ENCODE assay signal across 1 cellular context in the genomic region with DNA sequence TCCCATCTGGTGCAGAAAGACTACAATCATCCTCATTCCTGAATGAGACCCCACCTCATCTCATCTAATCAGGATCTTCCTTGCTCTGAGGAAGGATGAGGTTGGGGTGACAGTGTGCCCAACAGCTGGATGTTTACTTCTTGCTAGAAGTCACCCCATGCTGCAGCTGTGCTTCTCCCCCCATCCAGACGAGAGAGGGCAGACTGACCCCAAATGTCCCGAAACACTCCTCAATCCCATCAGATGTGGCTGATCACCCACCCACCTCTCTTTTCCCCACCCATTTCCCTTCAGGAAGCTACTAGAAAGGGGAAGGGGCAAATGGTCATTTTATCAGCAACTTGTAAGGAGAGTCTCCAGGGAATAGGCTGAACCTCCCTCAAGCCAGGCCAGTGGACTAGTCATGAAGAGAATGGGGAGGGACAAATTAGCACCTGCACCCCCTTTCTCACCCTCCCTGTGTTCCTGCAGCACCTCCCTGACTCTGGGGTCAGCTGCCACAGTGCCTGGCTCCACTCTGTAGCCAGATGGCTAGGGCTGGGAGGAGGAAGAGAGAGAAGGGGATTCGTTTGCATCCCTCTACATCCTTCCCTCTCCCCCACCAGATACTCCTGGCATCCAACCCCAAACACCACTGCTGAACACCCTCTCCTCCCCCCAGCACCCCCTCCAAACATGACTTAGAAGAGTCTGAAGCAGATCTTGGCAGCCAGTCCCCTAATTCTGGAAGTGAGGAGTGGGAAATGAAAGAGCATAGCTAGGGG.
TF ChIP-seq lines count a peak whose summit lies in the region.

No MANE protein-coding gene starts in this region.

TF ChIP-seq in HepG2, 621 proteins besides CTCF, POLR2A, EP300 and RAD21:
- TF ChIP-seq, protein P1, sequence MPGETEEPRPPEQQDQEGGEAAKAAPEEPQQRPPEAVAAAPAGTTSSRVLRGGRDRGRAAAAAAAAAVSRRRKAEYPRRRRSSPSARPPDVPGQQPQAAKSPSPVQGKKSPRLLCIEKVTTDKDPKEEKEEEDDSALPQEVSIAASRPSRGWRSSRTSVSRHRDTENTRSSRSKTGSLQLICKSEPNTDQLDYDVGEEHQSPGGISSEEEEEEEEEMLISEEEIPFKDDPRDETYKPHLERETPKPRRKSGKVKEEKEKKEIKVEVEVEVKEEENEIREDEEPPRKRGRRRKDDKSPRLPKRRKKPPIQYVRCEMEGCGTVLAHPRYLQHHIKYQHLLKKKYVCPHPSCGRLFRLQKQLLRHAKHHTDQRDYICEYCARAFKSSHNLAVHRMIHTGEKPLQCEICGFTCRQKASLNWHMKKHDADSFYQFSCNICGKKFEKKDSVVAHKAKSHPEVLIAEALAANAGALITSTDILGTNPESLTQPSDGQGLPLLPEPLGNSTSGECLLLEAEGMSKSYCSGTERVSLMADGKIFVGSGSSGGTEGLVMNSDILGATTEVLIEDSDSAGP (CRISPR knock-in tag; IDR thresholded peaks at IDR 0.05; ENCODE audit: borderline replicate concordance) = peak; percentile 37; the same call in 1 of the 2 replicates
- no peak for TF ChIP-seq MYNN (CRISPR knock-in tag; IDR thresholded peaks at IDR 0.05; ENCODE audit: low read depth)
